ENCODE assay signal across 8 cellular contexts in the genomic region with DNA sequence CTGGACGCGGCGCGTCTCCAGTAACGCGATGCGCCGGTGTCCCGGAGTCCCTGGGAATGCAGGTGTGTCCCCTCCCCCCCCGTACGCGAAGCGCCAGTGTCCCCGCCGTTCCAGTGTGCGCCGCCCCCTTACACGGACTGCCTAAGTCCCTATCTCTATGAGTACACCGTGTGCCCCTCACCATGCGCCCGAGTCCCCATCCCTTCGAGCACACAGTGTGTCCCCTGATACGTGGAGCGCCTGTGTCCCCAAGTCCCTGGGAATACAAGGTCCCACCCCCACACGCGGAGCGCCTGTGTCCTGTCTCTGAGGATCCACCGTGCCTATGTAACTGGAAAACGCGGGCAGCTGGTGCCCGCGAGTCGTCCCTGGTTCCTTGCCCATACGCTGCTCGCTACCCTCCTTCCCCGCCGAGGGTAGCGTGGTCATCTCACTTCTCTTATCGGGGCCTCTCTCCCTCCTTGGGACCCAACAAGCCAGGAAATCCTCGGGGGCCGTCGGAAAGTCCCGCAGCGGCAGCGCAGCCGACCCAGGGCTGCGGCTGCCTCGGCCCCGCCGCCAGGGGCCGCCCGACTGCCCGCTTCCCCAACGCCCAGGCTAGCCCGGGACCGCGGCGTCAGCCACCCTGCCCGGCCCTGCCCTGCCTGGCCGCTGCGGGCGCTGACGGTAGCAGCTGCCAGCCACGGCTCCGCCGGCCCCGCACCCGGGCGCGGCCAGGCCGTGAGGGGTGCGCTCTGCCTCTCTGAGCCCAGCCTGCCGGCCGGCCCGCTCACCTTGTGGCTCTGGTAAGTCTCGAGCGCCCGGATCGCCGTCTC. TPM values are rescaled to one million over a fixed set of nuclear protein-coding genes. Genes with fewer than 3 reads are reported as not detected.
DNase-seq lines count a peak whose midpoint lies in the region; ATAC-seq and TF ChIP-seq lines count a peak whose summit lies in the region.

No MANE protein-coding gene starts in this region.

- H3K4me1 ChIP-seq in OCI-LY1 (ENCODE audit: insufficient read depth, low read length, severe bottlenecking) (peaks cover 18% of the 10 kb centered on the region), esophagus muscularis mucosa (peaks cover 4 to 49% (median 42%) of the 10 kb centered on the region in 4 donors), muscle layer of duodenum (ENCODE audit: control insufficient read depth in 1 of 2, insufficient read depth in 2 of 2, low read length in 2 of 2) (peaks cover 4 to 16% of the 10 kb centered on the region in 2 donors)

- ATAC-seq in GM19025 (IDR thresholded peaks at IDR 0.05; ENCODE audit: low read depth, unreplicated experiment) (peak; percentile 47), HG03342 (IDR thresholded peaks at IDR 0.05; ENCODE audit: unreplicated experiment) (peak; percentile 57)

- no peaks in the 10 kb centered on the region for H3K79me2 ChIP-seq in OCI-LY1 (ENCODE audit: insufficient read depth, low read length)

- DNase-seq in activated T-cell treated with anti-CD3 and anti-CD28 coated beads, Interleukin-2, amount 50 U/mL, for 48 hours, result peak; percentile 81 to 87
- DNase-seq in esophagus muscularis mucosa (ENCODE audit: extremely low spot score), result peak; percentile 93
- DNase-seq in stimulated activated CD8-positive, alpha-beta memory T cell treated with anti-CD3 and anti-CD28 coated beads, Interleukin-7, amount 100 ng/mL, for 24 hours (ENCODE audit: low read depth), result peak; percentile 48

- no peak overlapping the region for H2AFZ ChIP-seq in OCI-LY1 (ENCODE audit: low read length)

- H3K9me3 ChIP-seq in OCI-LY1 (ENCODE audit: low read length) (no peaks in the 10 kb centered on the region), esophagus muscularis mucosa (no peaks in the 10 kb centered on the region), muscle layer of duodenum (ENCODE audit: control insufficient read depth in 1 of 2, low read length in 2 of 2) (no peaks in the 10 kb centered on the region)

- H3K27me3 ChIP-seq in OCI-LY1 (ENCODE audit: insufficient read depth, low read length), result 0 out of 2 replicates have a peak, but pooled peaks cover 9% of the 10 kb centered on the region
- no peaks in the 10 kb centered on the region for H3K27me3 ChIP-seq in esophagus muscularis mucosa
- no peaks in the 10 kb centered on the region for H3K27me3 ChIP-seq in muscle layer of duodenum (ENCODE audit: low read depth, low read length)

- TF ChIP-seq CTCF in C4-2B (conservative IDR thresholded peaks at IDR 0.05) (peak; percentile 99), OCI-LY1 (IDR thresholded peaks at IDR 0.05; ENCODE audit: low read length) (peak; percentile 66), esophagus muscularis mucosa (IDR thresholded peaks at IDR 0.05) (peak; percentile 73 to 95 (median 83))

- H4K20me1 ChIP-seq in OCI-LY1 (ENCODE audit: insufficient read depth, low read length), result no peaks in the 10 kb centered on the region

- no peak for TF ChIP-seq POLR2A in esophagus muscularis mucosa (IDR thresholded peaks at IDR 0.05; ENCODE audit: low read depth)

- H3K4me3 ChIP-seq in OCI-LY1 (ENCODE audit: low read depth, low read length, poor library complexity, severe bottlenecking) (peak overlapping the region; percentile 81), esophagus muscularis mucosa (peak overlapping the region; percentile 90 to 96 (median 94)), muscle layer of duodenum (ENCODE audit: low read depth in 1 of 2, low read length in 2 of 2) (peak overlapping the region; percentile 79 to 80)

- no peaks in the 10 kb centered on the region for H3F3A ChIP-seq in OCI-LY1 (ENCODE audit: insufficient read depth, low read length)

- peak overlapping the region; percentile 88 for H3K27ac ChIP-seq in C4-2B
- no peak overlapping the region for H3K27ac ChIP-seq in OCI-LY1 (ENCODE audit: low read depth, low read length, poor library complexity, severe bottlenecking)
- peak overlapping the region; percentile 98 to 100 (median 99) for H3K27ac ChIP-seq in esophagus muscularis mucosa (replicated peaks in 1 of 4)
- H3K27ac ChIP-seq in muscle layer of duodenum (ENCODE audit: low read length), result peak overlapping the region; percentile 92

- 2% methylated on average over 32 of the region's 80 CpGs for WGBS in esophagus muscularis mucosa

- intact Hi-C loops in esophagus muscularis mucosa (cut with DNase I), result loop anchor here (2.0 to 10.0 kb wide), 3 partner anchors 104 to 376 kb away; no protein-coding TSS in a partner anchor

- H3K9ac ChIP-seq in OCI-LY1 (ENCODE audit: low read length), result peak overlapping the region; percentile 71

- no peaks in the 10 kb centered on the region for H3K36me3 ChIP-seq in OCI-LY1 (ENCODE audit: insufficient read depth, low read length)
- no peaks in the 10 kb centered on the region for H3K36me3 ChIP-seq in esophagus muscularis mucosa
- no peaks in the 10 kb centered on the region for H3K36me3 ChIP-seq in muscle layer of duodenum (ENCODE audit: control insufficient read depth in 1 of 2, insufficient read depth in 2 of 2, low read length in 2 of 2)

- H3K4me2 ChIP-seq in OCI-LY1 (ENCODE audit: low read length), result peak overlapping the region; percentile 73

- no peak for TF ChIP-seq EP300 in esophagus muscularis mucosa (IDR thresholded peaks at IDR 0.05)

- H3K9me2 ChIP-seq in OCI-LY1 (ENCODE audit: low read depth, low read length), result no peaks in the 10 kb centered on the region

RNA-seq across cellular contexts. Expression of a gene that starts 0.6 kb away (rescaled TPM):
- 10 to 100 TPM; 38.8 to 51.5 (median 42.7) TPM for total RNA-seq in esophagus muscularis mucosa
